10 cellular contexts compared by ENCODE assay signal in the genomic region with DNA sequence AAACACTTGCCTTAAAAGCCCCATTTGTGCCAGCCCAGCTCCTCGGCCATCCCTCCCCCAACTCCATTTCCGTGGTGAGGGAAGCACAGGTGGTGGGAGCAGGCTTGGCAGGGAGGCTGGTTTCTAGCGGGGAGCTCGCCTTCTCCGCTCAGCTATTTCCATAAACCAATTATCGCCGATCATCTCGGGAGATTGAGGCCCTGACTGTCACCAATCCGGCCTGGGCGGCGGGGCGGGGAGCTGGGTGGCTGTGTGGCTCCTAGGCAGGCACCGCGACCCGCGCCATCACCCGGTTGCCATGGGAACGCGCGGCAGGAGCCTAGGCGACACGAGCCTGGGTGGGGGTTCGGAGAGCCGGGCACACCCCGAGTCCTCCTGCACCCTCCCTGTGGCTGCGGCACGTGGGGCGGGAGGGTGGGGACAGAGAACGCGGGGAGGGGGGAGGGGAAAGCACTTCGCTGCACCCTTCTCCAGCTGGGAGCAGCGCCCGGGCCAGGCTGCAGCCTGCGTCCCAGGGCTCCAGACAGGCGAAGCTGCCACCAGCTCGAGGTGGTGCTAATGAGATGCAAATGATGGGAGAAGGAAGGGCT. TPM values are rescaled to one million over a fixed set of nuclear protein-coding genes. Genes with fewer than 3 reads are reported as not detected.
DNase-seq lines count a peak whose midpoint lies in the region; ATAC-seq and TF ChIP-seq lines count a peak whose summit lies in the region.
"Had no signal": no experiment of that assay in that cellular context is flagged by ENCODE, and none has a peak within 500 bp of the region (broad histone marks: within the 10 kb centered on the region; RNA-seq: fewer than 3 reads in every experiment).

No MANE protein-coding gene starts in this region.

- ATAC-seq in activated T-cell treated with anti-CD3 and anti-CD28 coated beads, Interleukin-2, amount 50 U/mL, for 4 hours: no peak
- no peak for ATAC-seq in GM21529 (IDR thresholded peaks at IDR 0.05; ENCODE audit: unreplicated experiment)

- no peaks in the 10 kb centered on the region for H3K9me3 Mint-ChIP-seq in activated T-cell treated with anti-CD3 and anti-CD28 coated beads, Interleukin-2, amount 50 U/mL, for 4 hours

- TF ChIP-seq POLR2A in esophagus muscularis mucosa (IDR thresholded peaks at IDR 0.05; ENCODE audit: low read depth): no peak

- WGBS in esophagus muscularis mucosa: 18% methylated on average over 12 of the region's 36 CpGs

- H3K27me3 ChIP-seq in esophagus muscularis mucosa: peaks cover 0 to 19% (median 5%) of the 10 kb centered on the region in 4 donors

- no peaks in the 10 kb centered on the region for H3K36me3 ChIP-seq in esophagus muscularis mucosa

- DNase-seq in activated T-cell treated with anti-CD3 and anti-CD28 coated beads for 48 hours (ENCODE audit: low read depth) (peak; percentile 25), NCI-H524 (lab: John Stamatoyannopoulos, UW) (peak; percentile 97 to 98), esophagus muscularis mucosa (ENCODE audit: extremely low spot score) (no peak), inferior parietal cortex (ENCODE audit: extremely low spot score) (no peak), KBM-7 (no peak)
- no peak for DNase-seq in activated T-cell treated with anti-CD3 and anti-CD28 coated beads, Interleukin-2, amount 50 U/mL, for 4 hours
- peak; percentile 8 to 13 for DNase-seq in stimulated activated CD8-positive, alpha-beta memory T cell treated with anti-CD3 and anti-CD28 coated beads, Interleukin-15, amount 100 ng/mL, for 48 hours (ENCODE audit: low read depth in 2 of 2)
- DNase-seq: NK-92 treated with Interleukin-12 subunit alpha and Interleukin-12 subunit beta, amount 100 ng/mL, for 24 hours had no signal

- H3K27ac ChIP-seq in esophagus muscularis mucosa (replicated peaks in 1 of 4): no peak overlapping the region

- peak overlapping the region; percentile 16 to 44 (median 18) for H3K4me3 ChIP-seq in esophagus muscularis mucosa

- no peaks in the 10 kb centered on the region for H3K9me3 ChIP-seq in esophagus muscularis mucosa

- peaks cover 34 to 41% (median 36%) of the 10 kb centered on the region in 4 donors for H3K4me1 ChIP-seq in esophagus muscularis mucosa

- intact Hi-C loops in esophagus muscularis mucosa (cut with DNase I): no loop called here

- H3K4me1 Mint-ChIP-seq in activated T-cell treated with anti-CD3 and anti-CD28 coated beads, Interleukin-2, amount 50 U/mL, for 4 hours (ENCODE audit: low read depth): peaks cover 6% of the 10 kb centered on the region

- TF ChIP-seq EP300 in esophagus muscularis mucosa (IDR thresholded peaks at IDR 0.05): no peak

- in situ Hi-C loops in KBM-7 (cut with MboI; ENCODE audit: low pct_unique_long_range_greater_than_20kb, low sequenced_read_pairs): no loop called here

- no peaks in the 10 kb centered on the region for H3K36me3 Mint-ChIP-seq in activated T-cell treated with anti-CD3 and anti-CD28 coated beads, Interleukin-2, amount 50 U/mL, for 4 hours (ENCODE audit: insufficient read depth)

- H3K27me3 Mint-ChIP-seq in activated T-cell treated with anti-CD3 and anti-CD28 coated beads, Interleukin-2, amount 50 U/mL, for 4 hours (ENCODE audit: low read depth): peaks cover 48% of the 10 kb centered on the region

- H3K4me3 Mint-ChIP-seq in activated T-cell treated with anti-CD3 and anti-CD28 coated beads, Interleukin-2, amount 50 U/mL, for 4 hours: no peak overlapping the region
- H3K4me3 Mint-ChIP-seq: B cell had no signal

- no peak for TF ChIP-seq CTCF in esophagus muscularis mucosa (IDR thresholded peaks at IDR 0.05)

RNA-seq across cellular contexts. Expression of a gene that starts 9.3 kb away (rescaled TPM):
- total RNA-seq in activated T-cell treated with anti-CD3 and anti-CD28 coated beads, Interleukin-2, amount 50 U/mL, for 4 hours: not detected
- total RNA-seq in esophagus muscularis mucosa: not detected
- total RNA-seq: B cell had no signal

RNA-seq across cellular contexts. Expression of a gene that starts 42.9 kb away (rescaled TPM):
- not detected for total RNA-seq in activated T-cell treated with anti-CD3 and anti-CD28 coated beads, Interleukin-2, amount 50 U/mL, for 4 hours
- total RNA-seq in esophagus muscularis mucosa: under 1 TPM; 0.13 to 0.83 (median 0.47) TPM
- total RNA-seq: B cell had no signal

Comparison
In these comparisons a context has a peak if more than half of its experiments do, and no peak if none do; other contexts are left out.
1. DNase-seq: peak in activated T-cell treated with anti-CD3 and anti-CD28 coated beads for 48 hours (single experiment), NCI-H524 (2 of 2) and stimulated activated CD8-positive, alpha-beta memory T cell treated with anti-CD3 and anti-CD28 coated beads, Interleukin-15, amount 100 ng/mL, for 48 hours (2 of 2); none in activated T-cell treated with anti-CD3 and anti-CD28 coated beads, Interleukin-2, amount 50 U/mL, for 4 hours (single experiment), esophagus muscularis mucosa (single experiment), inferior parietal cortex (single experiment) and KBM-7 (single experiment).